9 cellular contexts compared by ENCODE assay signal in the genomic region with DNA sequence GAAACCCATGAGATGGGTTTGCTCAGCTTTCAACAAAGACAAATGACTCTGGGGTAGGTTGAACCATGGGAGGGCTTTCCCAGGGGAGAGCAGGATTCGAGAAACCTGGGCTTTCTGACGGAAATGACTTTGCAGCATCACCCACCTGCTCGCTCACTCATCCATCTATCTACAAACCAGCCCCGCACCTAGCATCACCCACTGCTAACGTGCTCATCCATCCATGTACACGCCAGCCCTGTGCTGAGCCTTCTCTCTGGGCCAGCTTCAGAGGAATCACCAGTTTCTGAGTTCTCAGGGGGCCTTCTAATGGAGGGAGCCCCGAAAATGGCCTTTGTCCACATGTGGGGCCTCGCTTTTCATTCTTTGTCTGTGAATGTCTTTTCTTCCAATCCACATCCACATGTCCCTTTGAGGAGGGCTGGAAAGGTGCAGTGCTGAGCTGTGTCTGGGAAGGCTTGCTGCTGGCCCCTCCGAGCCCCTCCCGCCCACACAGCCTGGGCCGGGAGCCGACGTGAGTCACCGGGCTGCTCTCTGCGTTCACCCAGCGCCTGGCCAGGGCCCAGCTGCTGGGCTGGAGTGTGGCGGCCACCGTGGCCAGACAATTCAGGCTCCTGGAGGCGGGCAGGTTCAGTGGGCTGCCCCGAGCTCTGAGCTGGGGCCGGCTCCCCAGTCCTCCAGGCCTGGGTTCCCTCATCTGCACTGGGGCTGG. TPM values are rescaled to one million over a fixed set of nuclear protein-coding genes. Genes with fewer than 3 reads are reported as not detected.
DNase-seq lines count a peak whose midpoint lies in the region; ATAC-seq and TF ChIP-seq lines count a peak whose summit lies in the region.
"Had no signal": no experiment of that assay in that cellular context is flagged by ENCODE, and none has a peak within 500 bp of the region (broad histone marks: within the 10 kb centered on the region; RNA-seq: fewer than 3 reads in every experiment).

No MANE protein-coding gene starts in this region.

- no peak overlapping the region for H2AK5ac ChIP-seq in H9 (ENCODE audit: insufficient read length, low read length)

- no peak overlapping the region for H3K23ac ChIP-seq in H9 (ENCODE audit: insufficient read length, low read depth, low read length)

- H3T11ph ChIP-seq in H9 (ENCODE audit: low read length): no peak overlapping the region

- DNase-seq in H9 (peak; percentile 60), body of pancreas (peak; percentile 31 to 62 (median 46)), iris pigment epithelial cell (ENCODE audit: low read depth) (peak; percentile 94), germinal center (ENCODE audit: low spot score) (no peak), NCI-H345 (lab: John Stamatoyannopoulos, UW) (no peak)
- DNase-seq: activated gamma-delta T cell had no signal

- no peak overlapping the region for H3K14ac ChIP-seq in H9 (ENCODE audit: insufficient read depth, low read length)

- H3K27ac Mint-ChIP-seq in H9: peak overlapping the region in 2 of 3 experiments; percentile 29 to 63; a peak in 3 of 7 replicates

- H2AFZ ChIP-seq in H9 (ENCODE audit: low read length): no peak overlapping the region

- TF ChIP-seq CTCF in H9 (conservative IDR thresholded peaks at IDR 0.05): no peak
- no peak for TF ChIP-seq CTCF in body of pancreas (IDR thresholded peaks at IDR 0.05)

- no peak overlapping the region for H3K4me3 Mint-ChIP-seq in H9

- no peaks in the 10 kb centered on the region for H3K79me1 ChIP-seq in H9 (ENCODE audit: insufficient read depth, low read depth, low read length, poor library complexity, severe bottlenecking)

- no peaks in the 10 kb centered on the region; the same call in 1 of the 2 replicates for H3K4me1 ChIP-seq in H9 (ENCODE audit: insufficient read depth, low read length)
- H3K4me1 ChIP-seq in body of pancreas: no peaks in the 10 kb centered on the region

- H3K27me3 Mint-ChIP-seq in H9 (ENCODE audit: low read depth): no peaks in the 10 kb centered on the region

- no peak overlapping the region for H3K4me2 ChIP-seq in H9 (ENCODE audit: insufficient read depth, insufficient read length, low read length)

- no peak overlapping the region for H3K4ac ChIP-seq in H9 (ENCODE audit: low read depth, low read length)

- no peak overlapping the region for H4K8ac ChIP-seq in H9 (replicated peaks; ENCODE audit: insufficient read length, low read depth, low read length)

- no peak overlapping the region for H3K27ac ChIP-seq in H9 (ENCODE audit: insufficient read length, low read depth, low read length)
- H3K27ac ChIP-seq in body of pancreas: no peak overlapping the region
- peak overlapping the region in 16 of 21 experiments; percentile 17 to 86 (median 66) for H3K27ac ChIP-seq in skin epidermis

- no peak overlapping the region for H2BK12ac ChIP-seq in H9 (ENCODE audit: insufficient read length, low read depth, low read length)

- H3K79me2 ChIP-seq in H9 (ENCODE audit: insufficient read depth, low read length): no peaks in the 10 kb centered on the region

- H3K4me1 Mint-ChIP-seq in H9: peaks cover 27 to 41% of the 10 kb centered on the region in 2 experiments

- WGBS in H9 (ENCODE audit: extremely low coverage, insufficient read length, low lambda C conversion rate): no CpG with 5 or more reads among the region's 21 CpGs
- WGBS in body of pancreas, 2 donors: 39 to 53% methylated on average over 8 to 21 of the region's 21 CpGs

- no peak for TF ChIP-seq POLR2A in body of pancreas (IDR thresholded peaks at IDR 0.05)

- no peak overlapping the region for H3K18ac ChIP-seq in H9 (ENCODE audit: insufficient read length, low read depth, low read length)

- no peaks in the 10 kb centered on the region for H3K36me3 Mint-ChIP-seq in H9 (ENCODE audit: insufficient read depth in 1 of 3, low read depth in 3 of 3)

- H4K91ac ChIP-seq in H9 (ENCODE audit: insufficient read length, low read depth, low read length): no peak overlapping the region

- H3K9me3 Mint-ChIP-seq in H9: no peaks in the 10 kb centered on the region; a peak in 2 of 5 replicates

- H2BK20ac ChIP-seq in H9 (ENCODE audit: low read depth, low read length, poor library complexity, severe bottlenecking): no peak overlapping the region

- H3K56ac ChIP-seq in H9 (ENCODE audit: insufficient read length, low read depth, low read length): no peak overlapping the region

- H3K23me2 ChIP-seq in H9 (ENCODE audit: insufficient read length, low read depth, low read length, poor library complexity, severe bottlenecking): no peaks in the 10 kb centered on the region

- ATAC-seq in body of pancreas (peak; percentile 72), HG02970 (IDR thresholded peaks at IDR 0.05; ENCODE audit: low FRiP score, unreplicated experiment) (no peak), HG03095 (IDR thresholded peaks at IDR 0.05; ENCODE audit: unreplicated experiment) (no peak)

- H2BK15ac ChIP-seq in H9 (ENCODE audit: low read depth, low read length): no peak overlapping the region

- no peak overlapping the region for H2BK120ac ChIP-seq in H9 (ENCODE audit: low read depth, low read length, poor library complexity, severe bottlenecking)

- H3K27me3 ChIP-seq in H9 (ENCODE audit: insufficient read depth, low read length) (no peaks in the 10 kb centered on the region), body of pancreas (no peaks in the 10 kb centered on the region)

- no peaks in the 10 kb centered on the region for H3K36me3 ChIP-seq in body of pancreas (replicated peaks in 1 of 2; ENCODE audit: insufficient read depth in 1 of 2, low read depth in 2 of 2)

- no peak overlapping the region for H2BK5ac ChIP-seq in H9 (ENCODE audit: insufficient read length, low read length)

- H3K9me3 ChIP-seq in H9 (ENCODE audit: control insufficient read depth, low read depth, low read length) (no peaks in the 10 kb centered on the region), body of pancreas (no peaks in the 10 kb centered on the region)

- H3K4me3 ChIP-seq in body of pancreas: no peak overlapping the region
- H3K4me3 ChIP-seq in skin epidermis: no peak overlapping the region

- H4K20me1 ChIP-seq in H9 (ENCODE audit: control insufficient read depth, insufficient read depth, insufficient read length): no peaks in the 10 kb centered on the region

- H3K9ac ChIP-seq in H9 (ENCODE audit: extremely low read depth, insufficient read length, low read length): no peak overlapping the region

- intact Hi-C loops in body of pancreas (cut with DNase I): no loop called here

- H4K5ac ChIP-seq in H9 (ENCODE audit: insufficient read length, low read depth, low read length): no peak overlapping the region

RNA-seq across cellular contexts. Expression of a gene that starts 14.7 kb away (rescaled TPM):
- total RNA-seq in H9 (2021) (0.57 and 0.72 TPM in 2 replicates), body of pancreas (under 1 TPM; 0.26 to 0.33 TPM)

Comparison
In these comparisons a context has a peak if more than half of its experiments do, and no peak if none do; other contexts are left out.
1. DNase-seq: peak in H9 (single experiment), body of pancreas (4 of 4) and iris pigment epithelial cell (single experiment); none in germinal center (single experiment) and NCI-H345 (single experiment).
2. H3K27ac ChIP-seq: peak in skin epidermis (16 of 21); none in H9 (single experiment) and body of pancreas (0 of 4).